In genomic region chr5:43608406-43608805, GRCh38 we compare ENCODE assay signal across 27 cellular contexts. TPM values are rescaled to one million over a fixed set of nuclear protein-coding genes. Genes with fewer than 3 reads are reported as not detected.
A peak's percentile ranks its signal among the peaks of the same experiment; 100 is the strongest.
DNase-seq lines count a peak whose midpoint lies in the region; ATAC-seq and TF ChIP-seq lines count a peak whose summit lies in the region.
"Had no signal": no experiment of that assay in that cellular context is flagged by ENCODE, and none has a peak within 500 bp of the region (broad histone marks: within the 10 kb centered on the region; RNA-seq: fewer than 3 reads in every experiment).

No MANE protein-coding gene starts in this region.

- H3K27ac ChIP-seq in HEK293 (ENCODE audit: extremely low read depth, low read depth, low read length) (no peak overlapping the region), gastrocnemius medialis (peak overlapping the region; percentile 85 to 96 (median 90)), osteoblast (ENCODE audit: low read depth, low read length) (no peak overlapping the region)
- H3K27ac ChIP-seq: C4-2B, Peyer's patch had no signal

- H4K20me1 ChIP-seq in osteoblast (ENCODE audit: insufficient read depth, low read length): peaks cover 2% of the 10 kb centered on the region

- TF ChIP-seq POLR2A in gastrocnemius medialis (IDR thresholded peaks at IDR 0.05): no peak

- peaks cover 64% of the 10 kb centered on the region for H3K79me2 ChIP-seq in osteoblast (ENCODE audit: insufficient read depth, low read length)

- no peak overlapping the region for H2AFZ ChIP-seq in osteoblast (ENCODE audit: low read length)

- H3K9me3 ChIP-seq in HEK293 (ENCODE audit: control insufficient read depth, insufficient read depth, low read depth, low read length) (no peaks in the 10 kb centered on the region), gastrocnemius medialis (no peaks in the 10 kb centered on the region), osteoblast (ENCODE audit: low read depth, low read length) (no peaks in the 10 kb centered on the region)
- H3K9me3 ChIP-seq: Peyer's patch had no signal

- no peaks in the 10 kb centered on the region for H3K27me3 Mint-ChIP-seq in activated naive CD4-positive, alpha-beta T cell treated with anti-CD3 and anti-CD28 coated beads, Interleukin-2, amount 50 U/mL, for 24 hours
- H3K27me3 Mint-ChIP-seq: CD8-positive, alpha-beta memory T cell had no signal

- H3K4me1 ChIP-seq in HEK293 (ENCODE audit: control insufficient read depth, insufficient read depth, low read length) (no peaks in the 10 kb centered on the region), gastrocnemius medialis (peaks cover 63 to 70% of the 10 kb centered on the region in 2 donors), osteoblast (ENCODE audit: insufficient read depth, low read length) (peaks cover 5% of the 10 kb centered on the region)

- ATAC-seq in gastrocnemius medialis (no peak), GM18517 (IDR thresholded peaks at IDR 0.05; ENCODE audit: unreplicated experiment) (no peak)
- ATAC-seq: K562, SK-N-SH treated with all-trans-retinoic acid at 6 μM for 48 hours had no signal

- no peaks in the 10 kb centered on the region for H3K27me3 ChIP-seq in gastrocnemius medialis
- no peaks in the 10 kb centered on the region for H3K27me3 ChIP-seq in osteoblast (ENCODE audit: insufficient read depth, low read length)
- H3K27me3 ChIP-seq: Peyer's patch had no signal

- POLR2A ChIA-PET in HEK293 (lab: Yijun Ruan, JAX): no interaction called here

- CTCF ChIA-PET in HEK293 (lab: Yijun Ruan, JAX): interaction anchor here (2.1 kb wide), 1 partner anchor 8 kb away, joined by 7 read pairs; no protein-coding TSS in a partner anchor

- TF ChIP-seq CTCF in HEK293 (tag by site-specific recombination; IDR thresholded peaks at IDR 0.05) (no peak), fibroblast of the aortic adventitia (IDR thresholded peaks at IDR 0.05; ENCODE audit: insufficient read depth, low read length) (no peak), gastrocnemius medialis (IDR thresholded peaks at IDR 0.05 in 4 of 5, conservative IDR thresholded peaks at IDR 0.05 in 1 of 5) (no peak), osteoblast (IDR thresholded peaks at IDR 0.05; ENCODE audit: extremely low read depth, low read depth, low read length) (no peak)

- intact Hi-C loops in gastrocnemius medialis (cut with DNase I; ENCODE audit: low total_unique reads): no loop called here

- H3K36me3 Mint-ChIP-seq in activated naive CD4-positive, alpha-beta T cell treated with anti-CD3 and anti-CD28 coated beads, Interleukin-2, amount 50 U/mL, for 24 hours: peaks cover 14% of the 10 kb centered on the region

- no peak overlapping the region for H3K4me3 Mint-ChIP-seq in activated naive CD4-positive, alpha-beta T cell treated with anti-CD3 and anti-CD28 coated beads, Interleukin-2, amount 50 U/mL, for 24 hours
- H3K4me3 Mint-ChIP-seq: HFFc6 had no signal

- no peaks in the 10 kb centered on the region for H3K9me3 Mint-ChIP-seq in activated naive CD4-positive, alpha-beta T cell treated with anti-CD3 and anti-CD28 coated beads, Interleukin-2, amount 50 U/mL, for 24 hours
- H3K9me3 Mint-ChIP-seq: CD8-positive, alpha-beta memory T cell; HFFc6 had no signal

- H3K4me1 Mint-ChIP-seq in activated naive CD4-positive, alpha-beta T cell treated with anti-CD3 and anti-CD28 coated beads, Interleukin-2, amount 50 U/mL, for 24 hours: peaks cover 56% of the 10 kb centered on the region

- in situ Hi-C loops in gastrocnemius medialis (cut with MboI; ENCODE audit: low sequenced_read_pairs in 4 of 4): no loop called here

- H3K27ac Mint-ChIP-seq in activated naive CD4-positive, alpha-beta T cell treated with anti-CD3 and anti-CD28 coated beads, Interleukin-2, amount 50 U/mL, for 24 hours: peak overlapping the region; percentile 25
- H3K27ac Mint-ChIP-seq: HFFc6 had no signal

- H3K4me3 ChIP-seq in HEK293 (ENCODE audit: low read depth, low read length): no peak overlapping the region
- H3K4me3 ChIP-seq in fibroblast of the aortic adventitia (ENCODE audit: low read depth, low read length): no peak overlapping the region
- no peak overlapping the region for H3K4me3 ChIP-seq in gastrocnemius medialis
- no peak overlapping the region for H3K4me3 ChIP-seq in osteoblast (ENCODE audit: insufficient read depth, low read length)
- H3K4me3 ChIP-seq: K562, Peyer's patch had no signal

- H3K36me3 ChIP-seq in HEK293 (ENCODE audit: control insufficient read depth in 2 of 2, insufficient read depth in 1 of 2, low read length in 2 of 2) (peaks cover 9 to 26% of the 10 kb centered on the region in 2 experiments; a peak in 2 of 3 replicates), gastrocnemius medialis (peaks cover 0 to 40% of the 10 kb centered on the region in 2 donors), osteoblast (ENCODE audit: insufficient read depth, low read length) (peaks cover 31% of the 10 kb centered on the region)

- no peak overlapping the region for H3K4me2 ChIP-seq in osteoblast (ENCODE audit: insufficient read depth, low read length)

- no peak for DNase-seq in activated naive CD4-positive, alpha-beta T cell (lab: John Stamatoyannopoulos, UW)
- DNase-seq in fibroblast of the aortic adventitia (ENCODE audit: low read depth) (peak; percentile 16), gastrocnemius medialis (no peak), osteoblast (ENCODE audit: insufficient read length, low spot score, missing footprints) (no peak), DMS114 treated with DMSO at 0.1 percent for 48 hours (lab: John Stamatoyannopoulos, UW; ENCODE audit: unreplicated experiment) (no peak)
- DNase-seq: AML-193; Calu3; CD8-positive, alpha-beta memory T cell; DMS53; EL; GF-D8; HFFc6; MM.1S; NCI-H1092; NCI-H1436; NCI-H187 treated with DMSO at 0.1 percent for 48 hours; NCI-H2107; NCI-H2227 treated with DMSO at 0.1 percent for 48 hours; NCI-H510A treated with DMSO at 0.1 percent for 48 hours; NCI-H774; Peyer's patch had no signal

TF ChIP-seq in HEK293, 187 proteins besides CTCF, POLR2A, EP300 and RAD21:
- TF ChIP-seq KLF17 (tag by site-specific recombination; IDR thresholded peaks at IDR 0.05): no peak
- TF ChIP-seq ZNF18 (tag by site-specific recombination; IDR thresholded peaks at IDR 0.05): peak; percentile 45; the same call in 1 of the 2 replicates
TF ChIP-seq in HEK293: peak in this region for 1.

RNA-seq across cellular contexts. Expression of gene NNT, which starts 5.4 kb away (rescaled TPM):
- total RNA-seq in fibroblast of the aortic adventitia (ENCODE audit: low replicate concordance) (54.2 and 80.3 TPM in 2 replicates), gastrocnemius medialis (100 to 1,000 TPM in 3 of 4 donors, 10 to 100 TPM in 1; 90.3 to 149 (median 127) TPM), osteoblast (94.8 and 101 TPM in 2 replicates)

RNA-seq across cellular contexts. Expression of gene PAIP1, which starts 51.5 kb away (rescaled TPM):
- total RNA-seq in fibroblast of the aortic adventitia (ENCODE audit: low replicate concordance) (81.2 and 113 TPM in 2 replicates), gastrocnemius medialis (100 to 1,000 TPM; 123 to 184 (median 161) TPM), osteoblast (122 and 127 TPM in 2 replicates)

Comparison
In these comparisons a context has a peak if more than half of its experiments do, and no peak if none do; other contexts are left out.
1. H3K27ac ChIP-seq: peak in gastrocnemius medialis (4 of 4); none in HEK293 (single experiment) and osteoblast (single experiment).